13 cellular contexts compared by ENCODE assay signal in the genomic region with DNA sequence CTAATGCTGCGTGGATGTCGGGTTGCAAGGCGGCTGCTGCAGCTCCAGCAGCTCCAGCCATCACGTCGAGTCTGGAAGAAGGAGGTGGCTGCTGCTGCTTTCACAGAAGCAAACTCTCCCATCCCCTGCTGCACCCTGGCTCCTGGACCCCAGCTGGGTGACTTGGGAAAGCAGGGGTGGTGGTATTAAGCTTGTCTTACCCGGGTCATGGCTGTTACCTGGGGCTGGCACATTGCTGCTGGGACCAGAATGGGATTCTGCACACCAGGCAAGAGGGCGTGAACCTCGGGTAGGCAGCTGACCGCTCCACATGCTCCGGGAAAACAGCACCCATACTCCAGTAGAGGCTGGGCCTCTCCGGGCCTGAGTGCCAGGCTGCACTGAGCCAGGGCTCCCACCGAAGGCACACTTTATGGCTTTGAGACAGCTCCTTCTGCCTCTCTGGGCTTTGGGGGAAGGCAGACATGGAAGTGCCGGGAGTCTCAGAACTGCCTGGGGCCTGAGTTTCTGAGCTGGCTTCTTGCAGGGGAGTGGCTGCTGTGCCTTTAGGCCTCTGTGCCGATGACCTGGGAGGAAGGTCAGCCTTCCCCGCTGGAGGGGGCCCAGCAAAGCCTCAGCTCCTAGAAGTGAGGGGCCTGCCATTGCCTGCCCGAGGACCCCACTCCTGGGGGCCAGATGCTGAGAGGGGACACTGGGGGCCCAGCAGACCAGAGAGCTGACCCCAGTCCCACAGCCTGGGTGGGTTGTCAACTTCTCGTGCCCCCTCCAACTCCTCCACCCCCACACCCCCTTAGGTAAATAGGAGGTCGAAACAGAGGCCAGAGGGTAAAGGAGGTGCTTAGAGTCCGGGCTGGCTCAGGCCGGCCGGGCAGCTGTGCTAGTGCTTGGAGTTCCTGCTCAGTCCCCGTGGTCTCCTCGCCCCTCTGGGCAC. TPM values are rescaled to one million over a fixed set of nuclear protein-coding genes. Genes with fewer than 3 reads are reported as not detected.
DNase-seq lines count a peak whose midpoint lies in the region; ATAC-seq and TF ChIP-seq lines count a peak whose summit lies in the region.
"Had no signal": no experiment of that assay in that cellular context is flagged by ENCODE, and none has a peak within 500 bp of the region (broad histone marks: within the 10 kb centered on the region; RNA-seq: fewer than 3 reads in every experiment).

No MANE protein-coding gene starts in this region.

- peaks cover 26% of the 10 kb centered on the region; the same call in 1 of the 2 replicates for H3K4me1 ChIP-seq in Caco-2
- H3K4me1 ChIP-seq in right cardiac atrium (ENCODE audit: control insufficient read depth, insufficient read depth, low read length), result peaks cover 4% of the 10 kb centered on the region
- peaks cover 23 to 56% (median 46%) of the 10 kb centered on the region in 6 donors for H3K4me1 ChIP-seq in spleen

- intact Hi-C loops in Caco-2 (cut with micrococcal nuclease; ENCODE audit: unreplicated experiment), result loop anchor here (2.0 kb wide), 1 partner anchor 49 kb away; no protein-coding TSS in a partner anchor
- intact Hi-C loops in right cardiac atrium (cut with DNase I), result no loop called here
- intact Hi-C loops in spleen (cut with DNase I; ENCODE audit: low total_unique reads), result no loop called here

- H3K9me3 ChIP-seq in Caco-2 (no peaks in the 10 kb centered on the region), right cardiac atrium (ENCODE audit: control insufficient read depth, low read length) (no peaks in the 10 kb centered on the region), spleen (no peaks in the 10 kb centered on the region)

- H3K36me3 ChIP-seq in Caco-2 (ENCODE audit: control insufficient read depth, insufficient read depth, low read length) (no peaks in the 10 kb centered on the region), spleen (peaks cover 0 to 12% (median 3%) of the 10 kb centered on the region in 6 donors)

- H3K4me3 ChIP-seq in Caco-2 (ENCODE audit: low read depth, low read length) (no peak overlapping the region), right cardiac atrium (ENCODE audit: low read length) (no peak overlapping the region), spleen (peak overlapping the region in 3 of 8 donors; percentile 70 to 94 (median 87))

- POLR2A ChIA-PET in Caco-2 (lab: Charles Lee), result no interaction called here

- no peak overlapping the region for H3K27ac Mint-ChIP-seq in Caco-2 (ENCODE audit: unreplicated experiment)

- ATAC-seq in right cardiac atrium (no peak), HG03039 (IDR thresholded peaks at IDR 0.05; ENCODE audit: unreplicated experiment) (no peak)
- ATAC-seq: activated CD4-positive, CD25-positive, alpha-beta regulatory T cell treated with anti-CD3 and anti-CD28 coated beads, Interleukin-2, amount 50 U/mL, for 24 hours had no signal

- BruUV-seq in Caco-2 (replicated peaks; lab: Mats Ljungman, UMichigan), result no TSS peak

- no peaks in the 10 kb centered on the region for H3K9me3 Mint-ChIP-seq in Caco-2 (ENCODE audit: unreplicated experiment)

- no peaks in the 10 kb centered on the region for H3K27me3 ChIP-seq in Caco-2 (replicated peaks; ENCODE audit: control insufficient read depth, insufficient read depth, low read length)
- H3K27me3 ChIP-seq in right cardiac atrium (ENCODE audit: control insufficient read depth, insufficient read depth), result no peaks in the 10 kb centered on the region
- peaks cover 0 to 41% (median 0%) of the 10 kb centered on the region in 7 donors for H3K27me3 ChIP-seq in spleen (replicated peaks in 1 of 7)

- DNase-seq in Caco-2 (no peak), OCI-M1 (lab: John Stamatoyannopoulos, UW) (peak; percentile 66), right cardiac atrium (no peak), spleen (no peak), SKM-1 (lab: John Stamatoyannopoulos, UW; ENCODE audit: unreplicated experiment) (no peak), HT-29 (ENCODE audit: low spot score) (no peak), NCI-H2171 treated with DMSO at 0.1 percent for 48 hours (lab: John Stamatoyannopoulos, UW) (no peak)
- DNase-seq: cerebellar nuclear complex, SHP77, small intestine had no signal

- TF ChIP-seq CTCF in Caco-2 (IDR thresholded peaks at IDR 0.05; ENCODE audit: insufficient read depth in 1 of 2, low read depth in 1 of 2, low read length in 1 of 2, severe bottlenecking in 1 of 2, unreplicated experiment in 1 of 2), result no peak
- TF ChIP-seq CTCF in spleen (IDR thresholded peaks at IDR 0.05 in 8 of 11, conservative IDR thresholded peaks at IDR 0.05 in 3 of 11), result no peak

- H3K36me3 Mint-ChIP-seq in Caco-2 (ENCODE audit: insufficient read depth, unreplicated experiment), result no peaks in the 10 kb centered on the region

- H3K4me3 Mint-ChIP-seq in Caco-2 (ENCODE audit: unreplicated experiment), result peak overlapping the region; percentile 61

- no peaks in the 10 kb centered on the region for H3K27me3 Mint-ChIP-seq in Caco-2 (ENCODE audit: insufficient read depth, unreplicated experiment)

- no peak for TF ChIP-seq POLR2A in spleen (IDR thresholded peaks at IDR 0.05)

- no peaks in the 10 kb centered on the region for H3K4me1 Mint-ChIP-seq in Caco-2 (ENCODE audit: low read depth, unreplicated experiment)

- 78% methylated on average over 23 of the region's 23 CpGs for WGBS in right cardiac atrium
- WGBS in spleen, 5 donors, result 78 to 90% (median 88%) methylated on average over 13 to 23 of the region's 23 CpGs

- CTCF ChIA-PET in Caco-2 (lab: Charles Lee), result no interaction called here

- peak overlapping the region; percentile 2 for H3K27ac ChIP-seq in right cardiac atrium (ENCODE audit: low read length)
- peak overlapping the region in 5 of 8 donors; percentile 65 to 84 (median 74) for H3K27ac ChIP-seq in spleen

RNA-seq across cellular contexts. Expression of gene SMIM1, which starts 1.3 kb away (rescaled TPM):
- total RNA-seq in Caco-2 (2022), result 7.1 and 9.4 TPM in 2 replicates
- total RNA-seq in right cardiac atrium, result 100 to 1,000 TPM in 2 of 4 donors, 10 to 100 TPM in 2; 44.2 to 120 (median 95.0) TPM
- 243 TPM for polyA plus RNA-seq in right cardiac atrium
- total RNA-seq in spleen, result 10 to 100 TPM in 2 of 7 donors, 1 to 10 TPM in 4, not detected in 1; 3.5 to 12.7 (median 5.1) TPM
- 1 to 10 TPM; 2.0 to 4.7 (median 4.0) TPM for polyA plus RNA-seq in spleen
- total RNA-seq in HT-29 (2014; rRNA removed; shearing (Covaris generic)), result 1.9 TPM in 1 of 2 replicates, not detected in the other

RNA-seq across cellular contexts. Expression of gene CCDC27, which starts 21.6 kb away (rescaled TPM):
- total RNA-seq in Caco-2 (2022), result not detected in 2 replicates
- total RNA-seq in right cardiac atrium, result under 1 TPM in 2 of 4 donors, not detected in 2; 0.09 to 0.14 TPM
- not detected for polyA plus RNA-seq in right cardiac atrium
- not detected for total RNA-seq in spleen
- polyA plus RNA-seq in spleen, result not detected
- not detected in 2 replicates for total RNA-seq in HT-29 (2014; rRNA removed; shearing (Covaris generic))
- total RNA-seq: glomerular endothelial cell had no signal

RNA-seq across cellular contexts. Expression of gene LRRC47, which starts 22.5 kb away (rescaled TPM):
- total RNA-seq in Caco-2 (2022) (44.3 and 48.5 TPM in 2 replicates), right cardiac atrium (10 to 100 TPM; 46.8 to 60.3 (median 54.2) TPM), spleen (10 to 100 TPM; 24.1 to 39.0 (median 28.3) TPM)
- polyA plus RNA-seq in right cardiac atrium (23.3 TPM), spleen (10 to 100 TPM; 12.5 to 21.4 (median 18.1) TPM)
- total RNA-seq in HT-29 (2014; rRNA removed; shearing (Covaris generic)), result 41.1 and 42.7 TPM in 2 replicates
